1 cellular context compared by ENCODE assay signal in the genomic region with DNA sequence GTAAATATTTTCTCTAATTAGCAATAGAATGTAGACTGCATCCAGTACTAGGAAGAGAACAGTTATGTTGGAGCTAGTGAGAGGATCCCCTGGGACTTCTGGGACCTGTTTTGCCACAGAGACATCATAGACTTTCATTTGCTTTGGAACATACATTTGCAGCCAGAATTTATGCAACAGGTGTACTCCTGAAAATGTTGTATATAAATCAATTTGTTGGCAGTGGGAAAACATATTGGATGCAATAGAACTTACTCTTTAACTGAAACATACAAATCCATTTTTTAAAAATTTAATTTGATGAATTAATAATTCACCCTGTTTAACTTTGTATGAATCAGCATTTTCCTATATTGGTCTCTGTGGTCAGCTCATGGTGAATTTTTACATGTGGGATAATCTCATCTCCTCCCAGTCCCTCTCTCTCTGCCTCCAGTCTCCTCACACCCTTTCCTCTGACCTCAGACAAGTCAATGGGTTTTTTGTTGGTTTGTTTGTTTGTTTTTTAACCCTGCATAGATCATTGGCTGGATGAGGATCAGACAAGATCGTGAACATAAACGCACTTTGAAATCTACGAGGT.
TF ChIP-seq lines count a peak whose summit lies in the region.

No MANE protein-coding gene starts in this region.

TF ChIP-seq in HEK293, 187 proteins besides CTCF, POLR2A, EP300 and RAD21 (continued from another document):
- TF ChIP-seq, protein P1, sequence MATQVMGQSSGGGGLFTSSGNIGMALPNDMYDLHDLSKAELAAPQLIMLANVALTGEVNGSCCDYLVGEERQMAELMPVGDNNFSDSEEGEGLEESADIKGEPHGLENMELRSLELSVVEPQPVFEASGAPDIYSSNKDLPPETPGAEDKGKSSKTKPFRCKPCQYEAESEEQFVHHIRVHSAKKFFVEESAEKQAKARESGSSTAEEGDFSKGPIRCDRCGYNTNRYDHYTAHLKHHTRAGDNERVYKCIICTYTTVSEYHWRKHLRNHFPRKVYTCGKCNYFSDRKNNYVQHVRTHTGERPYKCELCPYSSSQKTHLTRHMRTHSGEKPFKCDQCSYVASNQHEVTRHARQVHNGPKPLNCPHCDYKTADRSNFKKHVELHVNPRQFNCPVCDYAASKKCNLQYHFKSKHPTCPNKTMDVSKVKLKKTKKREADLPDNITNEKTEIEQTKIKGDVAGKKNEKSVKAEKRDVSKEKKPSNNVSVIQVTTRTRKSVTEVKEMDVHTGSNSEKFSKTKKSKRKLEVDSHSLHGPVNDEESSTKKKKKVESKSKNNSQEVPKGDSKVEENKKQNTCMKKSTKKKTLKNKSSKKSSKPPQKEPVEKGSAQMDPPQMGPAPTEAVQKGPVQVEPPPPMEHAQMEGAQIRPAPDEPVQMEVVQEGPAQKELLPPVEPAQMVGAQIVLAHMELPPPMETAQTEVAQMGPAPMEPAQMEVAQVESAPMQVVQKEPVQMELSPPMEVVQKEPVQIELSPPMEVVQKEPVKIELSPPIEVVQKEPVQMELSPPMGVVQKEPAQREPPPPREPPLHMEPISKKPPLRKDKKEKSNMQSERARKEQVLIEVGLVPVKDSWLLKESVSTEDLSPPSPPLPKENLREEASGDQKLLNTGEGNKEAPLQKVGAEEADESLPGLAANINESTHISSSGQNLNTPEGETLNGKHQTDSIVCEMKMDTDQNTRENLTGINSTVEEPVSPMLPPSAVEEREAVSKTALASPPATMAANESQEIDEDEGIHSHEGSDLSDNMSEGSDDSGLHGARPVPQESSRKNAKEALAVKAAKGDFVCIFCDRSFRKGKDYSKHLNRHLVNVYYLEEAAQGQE (tag by site-specific recombination; IDR thresholded peaks at IDR 0.05), result no peak
- no peak for TF ChIP-seq ZNF174 (tag by site-specific recombination; IDR thresholded peaks at IDR 0.05)
